10 cellular contexts compared by ENCODE assay signal in genomic region chr6:136037246-136037884, GRCh38.
DNase-seq lines count a peak whose midpoint lies in the region; ATAC-seq and TF ChIP-seq lines count a peak whose summit lies in the region.
"Had no signal": no experiment of that assay in that cellular context is flagged by ENCODE, and none has a peak within 500 bp of the region (broad histone marks: within the 10 kb centered on the region; RNA-seq: fewer than 3 reads in every experiment).

No MANE protein-coding gene starts in this region.

- H3K27me3 ChIP-seq in gastroesophageal sphincter (no peaks in the 10 kb centered on the region), gastrocnemius medialis (no peaks in the 10 kb centered on the region)

- peak; percentile 34 for DNase-seq in T-helper 2 cell treated with Interferon-gamma antibody and Interleukin-4, amounts not matched to agents 5 μg/mL and 100 μg/mL, for 36 hours (ENCODE audit: low spot score)
- DNase-seq in gastrocnemius medialis (no peak), erythroblast (lab: John Stamatoyannopoulos, UW) (no peak), NOMO-1 treated with dmso at 0.1 percent for 144 hours (lab: John Stamatoyannopoulos, UW; ENCODE audit: unreplicated experiment) (no peak)
- DNase-seq: NCI-H446 treated with DMSO at 0.1 percent for 48 hours; stimulated activated CD4-positive, alpha-beta T cell treated with anti-CD3 and anti-CD28 coated beads, Interleukin-2, amount 100 ng/mL, for 48 hours had no signal

- 0 to 23% methylated on average over 2 to 8 of the region's 9 CpGs for WGBS in gastroesophageal sphincter (ENCODE audit: low coverage in 1 of 2), 2 donors

- no peak overlapping the region for H3K27ac Mint-ChIP-seq in T-helper 2 cell treated with Interferon-gamma antibody and Interleukin-4, amounts not matched to agents 5 μg/mL and 100 μg/mL, for 36 hours

- peaks cover 0 to 47% (median 11%) of the 10 kb centered on the region in 3 donors for H3K4me1 ChIP-seq in gastroesophageal sphincter
- peaks cover 24 to 40% of the 10 kb centered on the region in 2 donors for H3K4me1 ChIP-seq in gastrocnemius medialis

- H3K36me3 ChIP-seq in gastroesophageal sphincter = no peaks in the 10 kb centered on the region
- no peaks in the 10 kb centered on the region for H3K36me3 ChIP-seq in gastrocnemius medialis

- peak overlapping the region in 1 of 2 donors; percentile 48 for H3K4me3 ChIP-seq in gastroesophageal sphincter
- peak overlapping the region; percentile 29 to 45 (median 38) for H3K4me3 ChIP-seq in gastrocnemius medialis

- peak; percentile 72 for ATAC-seq in GM18868 (IDR thresholded peaks at IDR 0.05; ENCODE audit: unreplicated experiment)
- no peak for ATAC-seq in gastroesophageal sphincter
- peak; percentile 17 to 27 for ATAC-seq in gastrocnemius medialis
- no peak for ATAC-seq in GM19467 (IDR thresholded peaks at IDR 0.05; ENCODE audit: unreplicated experiment)
- no peak for ATAC-seq in HG02759 (IDR thresholded peaks at IDR 0.05; ENCODE audit: unreplicated experiment)

- H3K36me3 Mint-ChIP-seq in T-helper 2 cell treated with Interferon-gamma antibody and Interleukin-4, amounts not matched to agents 5 μg/mL and 100 μg/mL, for 36 hours (ENCODE audit: low read depth) = peaks cover 4% of the 10 kb centered on the region

- in situ Hi-C loops in gastrocnemius medialis (cut with MboI; ENCODE audit: low sequenced_read_pairs in 4 of 4) = no loop called here

- no peak overlapping the region for H3K4me3 Mint-ChIP-seq in T-helper 2 cell treated with Interferon-gamma antibody and Interleukin-4, amounts not matched to agents 5 μg/mL and 100 μg/mL, for 36 hours

- no peaks in the 10 kb centered on the region for H3K9me3 ChIP-seq in gastroesophageal sphincter
- no peaks in the 10 kb centered on the region for H3K9me3 ChIP-seq in gastrocnemius medialis

- H3K4me1 Mint-ChIP-seq in T-helper 2 cell treated with Interferon-gamma antibody and Interleukin-4, amounts not matched to agents 5 μg/mL and 100 μg/mL, for 36 hours (ENCODE audit: low read depth) = peaks cover 6% of the 10 kb centered on the region

- no peak for TF ChIP-seq EP300 in gastroesophageal sphincter (IDR thresholded peaks at IDR 0.05)

- intact Hi-C loops in gastrocnemius medialis (cut with DNase I; ENCODE audit: low total_unique reads) = loop anchor here (5.0 kb wide), 1 partner anchor 65 kb away; no protein-coding TSS in a partner anchor

- TF ChIP-seq POLR2A in gastroesophageal sphincter (IDR thresholded peaks at IDR 0.05) (no peak), gastrocnemius medialis (IDR thresholded peaks at IDR 0.05) (no peak), erythroblast (IDR thresholded peaks at IDR 0.05; ENCODE audit: low read length) (no peak)

- no peaks in the 10 kb centered on the region for H3K9me3 Mint-ChIP-seq in T-helper 2 cell treated with Interferon-gamma antibody and Interleukin-4, amounts not matched to agents 5 μg/mL and 100 μg/mL, for 36 hours

- H3K27ac ChIP-seq in gastroesophageal sphincter = peak overlapping the region; percentile 4 to 79 (median 78)
- peak overlapping the region; percentile 62 to 76 (median 69) for H3K27ac ChIP-seq in gastrocnemius medialis

- no peaks in the 10 kb centered on the region for H3K27me3 Mint-ChIP-seq in T-helper 2 cell treated with Interferon-gamma antibody and Interleukin-4, amounts not matched to agents 5 μg/mL and 100 μg/mL, for 36 hours (ENCODE audit: low read depth)

- no peak for TF ChIP-seq CTCF in gastroesophageal sphincter (IDR thresholded peaks at IDR 0.05)
- no peak for TF ChIP-seq CTCF in gastrocnemius medialis (IDR thresholded peaks at IDR 0.05 in 4 of 5, conservative IDR thresholded peaks at IDR 0.05 in 1 of 5)

Comparison
In these comparisons a context has a peak if more than half of its experiments do, and no peak if none do; other contexts are left out.
1. ATAC-seq: peak in GM18868 (single experiment) and gastrocnemius medialis (2 of 2); none in gastroesophageal sphincter (single experiment), GM19467 (single experiment) and HG02759 (single experiment).